ENCODE assay signal across 24 cellular contexts in the genomic region with DNA sequence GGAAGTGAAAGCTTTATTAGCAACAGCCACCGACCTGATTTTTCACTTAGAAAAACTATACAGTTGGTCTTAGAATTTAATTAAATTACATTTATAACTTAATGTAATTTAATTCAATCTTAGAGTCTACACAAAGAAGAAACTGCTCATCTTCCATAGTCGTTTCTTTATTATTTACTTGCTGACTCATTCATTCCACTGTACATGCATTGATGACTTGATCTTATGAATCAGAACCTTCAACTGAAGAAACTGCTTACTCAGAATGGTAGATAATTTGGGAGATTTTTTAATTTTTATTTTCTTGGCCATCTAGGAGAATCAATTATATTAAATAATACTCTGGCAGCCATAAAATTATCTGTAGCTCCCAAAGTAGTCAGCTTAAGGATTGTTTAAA.
DNase-seq lines count a peak whose midpoint lies in the region; ATAC-seq, FAIRE-seq and TF ChIP-seq lines count a peak whose summit lies in the region.
"Had no signal": no experiment of that assay in that cellular context is flagged by ENCODE, and none has a peak within 500 bp of the region (broad histone marks: within the 10 kb centered on the region; RNA-seq: fewer than 3 reads in every experiment).

No MANE protein-coding gene starts in this region.

- H3K9ac ChIP-seq in GM23248 (no peak overlapping the region), endothelial cell of umbilical vein (replicated peaks; ENCODE audit: extremely low read depth, insufficient read depth, low read length) (no peak overlapping the region), Karpas-422 (ENCODE audit: low read length) (no peak overlapping the region)

- FAIRE-seq in RCC 7860 (lab: Jason Lieb, UNC) (no peak), endothelial cell of umbilical vein (lab: Jason Lieb, UNC) (no peak)
- FAIRE-seq: HTR-8/SVneo, TTC549 had no signal

- H2AFZ ChIP-seq in GM23248 (no peak overlapping the region), endothelial cell of umbilical vein (ENCODE audit: low read depth, low read length) (no peak overlapping the region), Karpas-422 (ENCODE audit: low read length) (no peak overlapping the region)

- H3K4me1 ChIP-seq in GM23248 (ENCODE audit: insufficient read depth) (peaks cover 6% of the 10 kb centered on the region; the same call in 1 of the 2 replicates), endothelial cell of umbilical vein (ENCODE audit: control insufficient read depth, extremely low read depth, insufficient read depth, low read length) (no peaks in the 10 kb centered on the region), Karpas-422 (ENCODE audit: low read length) (no peaks in the 10 kb centered on the region)
- H3K4me1 ChIP-seq: lower lobe of right lung, SJCRH30 had no signal

- H3K27me3 Mint-ChIP-seq in natural killer cell (ENCODE audit: low read depth in 2 of 2) = no peaks in the 10 kb centered on the region
- H3K27me3 Mint-ChIP-seq: activated naive CD8-positive, alpha-beta T cell treated with anti-CD3 and anti-CD28 coated beads for 36 hours; type B pancreatic cell had no signal

- CTCF ChIA-PET in endothelial cell of umbilical vein (lab: Charles Lee) = no interaction called here

- no peak for TF ChIP-seq CTCF in endothelial cell of umbilical vein (IDR thresholded peaks at IDR 0.05; ENCODE audit: extremely low read depth in 1 of 2, insufficient read depth in 1 of 2, low read depth in 1 of 2, low read length in 2 of 2)
- no peak for TF ChIP-seq CTCF in natural killer cell (IDR thresholded peaks at IDR 0.05)

- H3K79me2 ChIP-seq in GM23248 (ENCODE audit: insufficient read depth) (no peaks in the 10 kb centered on the region), endothelial cell of umbilical vein (ENCODE audit: control insufficient read depth, insufficient read depth, low read length) (no peaks in the 10 kb centered on the region), Karpas-422 (ENCODE audit: low read length) (no peaks in the 10 kb centered on the region)

- TF ChIP-seq POLR2A in endothelial cell of umbilical vein (IDR thresholded peaks at IDR 0.05; ENCODE audit: low read depth, low read length) = no peak

- H3K4me2 ChIP-seq in GM23248 (ENCODE audit: unreplicated experiment) = no peak overlapping the region
- no peak overlapping the region for H3K4me2 ChIP-seq in endothelial cell of umbilical vein (ENCODE audit: insufficient read depth, low read length)
- no peak overlapping the region for H3K4me2 ChIP-seq in Karpas-422 (ENCODE audit: low read depth, low read length, poor library complexity, severe bottlenecking)

- POLR2A ChIA-PET in endothelial cell of umbilical vein (lab: Charles Lee) = no interaction called here

- H3K9me3 Mint-ChIP-seq in natural killer cell = peaks cover 0 to under 1% of the 10 kb centered on the region in 2 donors
- H3K9me3 Mint-ChIP-seq: type B pancreatic cell had no signal

- H3K4me3 Mint-ChIP-seq in natural killer cell = no peak overlapping the region
- H3K4me3 Mint-ChIP-seq: activated CD8-positive, alpha-beta T cell treated with anti-CD3 and anti-CD28 coated beads, Interleukin-2, amount 10 ng/mL, durations not matched to agents 7 days and 5 days; activated naive CD8-positive, alpha-beta T cell treated with anti-CD3 and anti-CD28 coated beads for 36 hours; neural crest cell; type B pancreatic cell had no signal

- no TSS peak for BruUV-seq in endothelial cell of umbilical vein (replicated peaks; lab: Mats Ljungman, UMichigan)

- DNase-seq in GM23248 = peak; percentile 78
- peak; percentile 7 for DNase-seq in RCC 7860 (ENCODE audit: low spot score)
- no peak for DNase-seq in endothelial cell of umbilical vein (ENCODE audit: low read depth, low spot score)
- DNase-seq in kidney tubule cell (ENCODE audit: low spot score) = peak; percentile 58
- DNase-seq in natural killer cell = no peak
- DNase-seq in NCI-H2171 (lab: John Stamatoyannopoulos, UW) = no peak
- no peak for DNase-seq in NCI-H2081 (lab: John Stamatoyannopoulos, UW)
- no peak for DNase-seq in Karpas-422
- DNase-seq: activated CD8-positive, alpha-beta T cell treated with anti-CD3 and anti-CD28 coated beads, Interleukin-2, amount 10 ng/mL, durations not matched to agents 7 days and 5 days; activated effector memory CD4-positive, alpha-beta T cell treated with Interleukin-2 at 50 U/mL for 16 hours; activated naive CD8-positive, alpha-beta T cell treated with anti-CD3 and anti-CD28 coated beads for 36 hours; activated T-cell treated with anti-CD3 and anti-CD28 coated beads for 4 hours; effector CD4-positive, alpha-beta T cell; kidney; lower lobe of right lung; NCI-H1105; NCI-H2029; SJCRH30; stimulated activated CD8-positive, alpha-beta memory T cell treated with anti-CD3 and anti-CD28 coated beads, Interleukin-4, amount 100 ng/mL, for 48 hours had no signal

- H3K36me3 ChIP-seq in GM23248 (ENCODE audit: low read depth) = no peaks in the 10 kb centered on the region
- no peaks in the 10 kb centered on the region for H3K36me3 ChIP-seq in endothelial cell of umbilical vein (ENCODE audit: control insufficient read depth in 2 of 2, extremely low read depth in 1 of 2, insufficient read depth in 2 of 2, low read length in 2 of 2)
- H3K36me3 ChIP-seq in Karpas-422 (ENCODE audit: insufficient read depth, low read length) = no peaks in the 10 kb centered on the region
- H3K36me3 ChIP-seq: lower lobe of right lung, SJCRH30 had no signal

- in situ Hi-C loops in GM23248 (cut with MboI) = no loop called here

- H3K27me3 ChIP-seq in GM23248 (replicated peaks; ENCODE audit: insufficient read depth) (no peaks in the 10 kb centered on the region), endothelial cell of umbilical vein (ENCODE audit: control insufficient read depth in 2 of 2, insufficient read depth in 2 of 2, low read length in 2 of 2) (no peaks in the 10 kb centered on the region), Karpas-422 (ENCODE audit: low read length) (no peaks in the 10 kb centered on the region)
- H3K27me3 ChIP-seq: SJCRH30 had no signal

- dilution Hi-C loops in endothelial cell of umbilical vein (cut with MboI; ENCODE audit: extremely low pct_ligation_motif_present, low sequenced_read_pairs) = no loop called here

- no peaks in the 10 kb centered on the region for H3K9me2 ChIP-seq in GM23248 (ENCODE audit: insufficient read depth)
- H3K9me2 ChIP-seq in Karpas-422 (replicated peaks; ENCODE audit: insufficient read depth, low read length) = no peaks in the 10 kb centered on the region

- H3K9me1 ChIP-seq in endothelial cell of umbilical vein (replicated peaks; ENCODE audit: control insufficient read depth, extremely low read depth, insufficient read depth, low read length) = no peaks in the 10 kb centered on the region

- H3K36me3 Mint-ChIP-seq in natural killer cell = no peaks in the 10 kb centered on the region
- H3K36me3 Mint-ChIP-seq: activated naive CD8-positive, alpha-beta T cell treated with anti-CD3 and anti-CD28 coated beads for 36 hours; type B pancreatic cell had no signal

- H3K27ac Mint-ChIP-seq in natural killer cell = no peak overlapping the region
- H3K27ac Mint-ChIP-seq: activated CD8-positive, alpha-beta T cell treated with anti-CD3 and anti-CD28 coated beads, Interleukin-2, amount 10 ng/mL, durations not matched to agents 7 days and 5 days; activated naive CD8-positive, alpha-beta T cell treated with anti-CD3 and anti-CD28 coated beads for 36 hours; type B pancreatic cell had no signal

- H3K27ac ChIP-seq in GM23248 (no peak overlapping the region), endothelial cell of umbilical vein (ENCODE audit: insufficient read depth, low read depth, low read length) (no peak overlapping the region), Karpas-422 (ENCODE audit: low read length) (no peak overlapping the region)
- H3K27ac ChIP-seq: lower lobe of right lung, SJCRH30 had no signal

- H3K9me3 ChIP-seq in GM23248 (ENCODE audit: low read depth) (no peaks in the 10 kb centered on the region), endothelial cell of umbilical vein (replicated peaks; ENCODE audit: control insufficient read depth, insufficient read depth, low read length) (no peaks in the 10 kb centered on the region), Karpas-422 (ENCODE audit: low read length) (no peaks in the 10 kb centered on the region)
- H3K9me3 ChIP-seq: lower lobe of right lung had no signal

- no peaks in the 10 kb centered on the region for H4K20me1 ChIP-seq in GM23248 (ENCODE audit: insufficient read depth)
- no peaks in the 10 kb centered on the region for H4K20me1 ChIP-seq in endothelial cell of umbilical vein (replicated peaks; ENCODE audit: control insufficient read depth, extremely low read depth, insufficient read depth, low read length)
- no peaks in the 10 kb centered on the region for H4K20me1 ChIP-seq in Karpas-422 (ENCODE audit: insufficient read depth, low read depth, low read length)

- ATAC-seq in natural killer cell = no peak
- ATAC-seq: activated CD8-positive, alpha-beta T cell treated with anti-CD3 and anti-CD28 coated beads, Interleukin-2, amount 10 ng/mL, durations not matched to agents 7 days and 5 days; lower lobe of right lung; sciatic nerve had no signal

- H3K4me1 Mint-ChIP-seq in natural killer cell = no peaks in the 10 kb centered on the region
- H3K4me1 Mint-ChIP-seq: activated naive CD8-positive, alpha-beta T cell treated with anti-CD3 and anti-CD28 coated beads for 36 hours; neural crest cell had no signal

- H3K4me3 ChIP-seq in GM23248 (no peak overlapping the region), endothelial cell of umbilical vein (replicated peaks in 1 of 3; ENCODE audit: insufficient read depth in 1 of 3, low read depth in 1 of 3, low read length in 3 of 3) (no peak overlapping the region), Karpas-422 (ENCODE audit: low read length) (no peak overlapping the region)
- H3K4me3 ChIP-seq: lower lobe of right lung, SJCRH30 had no signal

- intact Hi-C loops in endothelial cell of umbilical vein (cut with micrococcal nuclease) (no loop called here), natural killer cell (cut with micrococcal nuclease) (no loop called here)

- H3F3A ChIP-seq in GM23248 (ENCODE audit: insufficient read depth) = no peaks in the 10 kb centered on the region

- WGBS in GM23248 (ENCODE audit: low coverage in 1 of 2, low lambda C conversion rate in 2 of 2, missing lambda C conversion rate in 2 of 2), 2 experiments = 33 to 48% methylated on average over 2 of the region's 2 CpGs

TF ChIP-seq in endothelial cell of umbilical vein, 7 proteins besides CTCF, POLR2A, EP300 and RAD21:
- TF ChIP-seq EZH2 (IDR thresholded peaks at IDR 0.05; ENCODE audit: borderline replicate concordance, low read depth, low read length, severe bottlenecking) = no peak
- TF ChIP-seq FOS (IDR thresholded peaks at IDR 0.05; ENCODE audit: borderline replicate concordance, insufficient read depth, low read length) = peak; percentile 10
- TF ChIP-seq JUN (IDR thresholded peaks at IDR 0.05; ENCODE audit: borderline replicate concordance, insufficient read depth, insufficient read length, low read depth) = no peak

Comparison
In these comparisons a context has a peak if more than half of its experiments do, and no peak if none do; other contexts are left out.
1. DNase-seq: peak in GM23248 (single experiment), RCC 7860 (single experiment) and kidney tubule cell (single experiment); none in endothelial cell of umbilical vein (single experiment), natural killer cell (single experiment), NCI-H2171 (single experiment), NCI-H2081 (0 of 2) and Karpas-422 (single experiment).